In the genomic region with DNA sequence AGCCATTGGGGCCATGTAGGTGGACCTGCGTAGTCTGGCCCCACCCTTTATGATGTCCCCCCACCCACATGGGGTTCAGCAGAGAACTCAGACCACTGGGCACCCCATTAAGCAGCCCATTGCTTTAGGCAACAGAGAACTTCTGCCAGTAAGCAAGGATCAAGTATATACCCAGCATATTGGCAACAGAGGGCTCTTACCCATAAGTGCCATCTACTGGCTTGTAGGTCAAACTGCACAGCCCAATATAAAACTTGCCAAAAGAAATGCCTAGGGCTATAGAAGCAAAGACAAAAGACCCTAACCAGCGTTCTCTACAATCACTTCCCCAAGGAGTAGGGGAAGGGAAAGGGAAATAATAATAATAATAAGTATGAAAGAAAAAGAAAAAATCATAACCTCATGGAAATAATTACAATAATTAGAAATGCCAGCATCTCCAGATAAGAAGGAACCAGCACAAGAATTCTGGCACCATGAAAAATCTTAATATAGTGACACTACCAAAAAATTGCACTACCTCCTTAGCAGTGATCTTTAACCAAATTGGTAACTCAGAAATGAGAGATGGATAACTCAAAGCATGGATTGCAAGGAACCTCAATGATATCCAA, we compare ENCODE assay signal across 8 cellular contexts.
DNase-seq lines count a peak whose midpoint lies in the region; ATAC-seq and TF ChIP-seq lines count a peak whose summit lies in the region.

No MANE protein-coding gene starts in this region.

- ATAC-seq in GM18511 (IDR thresholded peaks at IDR 0.05; ENCODE audit: unreplicated experiment), result peak; percentile 78

- H3K27ac ChIP-seq in substantia nigra (ENCODE audit: low read depth, low read length, poor library complexity, severe bottlenecking), result no peak overlapping the region

- intact Hi-C loops in lower leg skin (cut with DNase I; ENCODE audit: low total_unique reads), result no loop called here

- no peak overlapping the region for H3K4me3 ChIP-seq in LNCaP clone FGC (ENCODE audit: low read depth, low read length)
- no peak overlapping the region for H3K4me3 ChIP-seq in lower leg skin (ENCODE audit: low read depth, poor library complexity, severe bottlenecking)

- TF ChIP-seq POLR2A in erythroblast (IDR thresholded peaks at IDR 0.05; ENCODE audit: low read length), result no peak
- no peak for TF ChIP-seq POLR2A in lower leg skin (IDR thresholded peaks at IDR 0.05)

- peak; percentile 68 for TF ChIP-seq CTCF in LNCaP clone FGC (IDR thresholded peaks at IDR 0.05; ENCODE audit: control insufficient read depth, extremely low read depth, insufficient read depth)
- TF ChIP-seq CTCF in lower leg skin (IDR thresholded peaks at IDR 0.05), result no peak

- peak; percentile 15 for DNase-seq in A172 (ENCODE audit: low spot score)
- DNase-seq in LNCaP clone FGC (ENCODE audit: low read depth), result peak; percentile 10
- DNase-seq in erythroblast (lab: John Stamatoyannopoulos, UW), result peak; percentile 3 to 9
- no peak for DNase-seq in stimulated activated CD4-positive, alpha-beta T cell treated with anti-CD3 and anti-CD28 coated beads, Interleukin-4, amount 100 ng/mL, for 1 hour
- no peak for DNase-seq in midbrain (lab: John Stamatoyannopoulos, UW)
- DNase-seq in lower leg skin (ENCODE audit: low spot score in 2 of 2), result no peak
- DNase-seq in substantia nigra (lab: John Stamatoyannopoulos, UW), result no peak

- WGBS in lower leg skin, 2 donors, result 66 to 69% methylated on average over 2 of the region's 2 CpGs

Comparison
In these comparisons a context has a peak if more than half of its experiments do, and no peak if none do; other contexts are left out.
1. DNase-seq: peak in A172 (single experiment), LNCaP clone FGC (single experiment) and erythroblast (2 of 2); none in stimulated activated CD4-positive, alpha-beta T cell treated with anti-CD3 and anti-CD28 coated beads, Interleukin-4, amount 100 ng/mL, for 1 hour (single experiment), midbrain (single experiment), lower leg skin (0 of 2) and substantia nigra (0 of 49).